Comparison of ENCODE assay signal across 8 cellular contexts in genomic region chr10:110226555-110226925, GRCh38. TPM values are rescaled to one million over a fixed set of nuclear protein-coding genes. Genes with fewer than 3 reads are reported as not detected.
DNase-seq lines count a peak whose midpoint lies in the region; ATAC-seq and TF ChIP-seq lines count a peak whose summit lies in the region.

No MANE protein-coding gene starts in this region.

- no peak overlapping the region for H3K27ac ChIP-seq in A673 (ENCODE audit: low read depth, low read length, poor library complexity, severe bottlenecking)

- H3K36me3 ChIP-seq in A673 (ENCODE audit: insufficient read depth, low read length, poor library complexity, severe bottlenecking): no peaks in the 10 kb centered on the region

- POLR2A ChIA-PET in A673 (lab: Charles Lee; ENCODE audit: low non-redundant PET): interaction anchor here (0.6 kb wide), 1 partner anchor 18 kb away, joined by 6 read pairs; no protein-coding TSS in a partner anchor

- TF ChIP-seq CTCF in A673 (conservative IDR thresholded peaks at IDR 0.05; ENCODE audit: low read depth, low read length) (no peak), GM20000 (IDR thresholded peaks at IDR 0.05; ENCODE audit: extremely low read depth, missing control alignments) (no peak)

- H3K27me3 ChIP-seq in A673 (replicated peaks; ENCODE audit: insufficient read depth, low read depth, low read length, poor library complexity): no peaks in the 10 kb centered on the region

- DNase-seq in A673 (ENCODE audit: low spot score) (peak; percentile 93), GM20000 (ENCODE audit: low spot score) (peak; percentile 92), NCI-H774 (lab: John Stamatoyannopoulos, UW) (peak; percentile 66), medulla oblongata (ENCODE audit: extremely low spot score) (peak; percentile 88)
- peak; percentile 90 for DNase-seq in activated CD8-positive, alpha-beta memory T cell treated with anti-CD3 and anti-CD28 coated beads for 24 hours
- DNase-seq in effector CD8-positive, alpha-beta T cell (lab: John Stamatoyannopoulos, UW): peak; percentile 88
- peak; percentile 75 to 83 (median 80) for DNase-seq in stimulated activated CD4-positive, alpha-beta T cell treated with anti-CD3 and anti-CD28 coated beads, TNF-alpha, amount 100 ng/mL, for 48 hours (ENCODE audit: low read depth in 3 of 3)

- no peak for ATAC-seq in HG03442 (IDR thresholded peaks at IDR 0.05; ENCODE audit: unreplicated experiment)

- H3K4me3 ChIP-seq in A673 (ENCODE audit: low read depth, low read length, poor library complexity, severe bottlenecking): peak overlapping the region; percentile 73

- no TSS peak for BruUV-seq in A673 (replicated peaks; lab: Mats Ljungman, UMichigan)

- intact Hi-C loops in A673 (cut with micrococcal nuclease; ENCODE audit: unreplicated experiment): loop anchor here (2.0 to 5.0 kb wide), 2 partner anchors 51 to 220 kb away; partner anchors contain the start of gene ADD3

- H3K9me3 ChIP-seq in A673 (ENCODE audit: low read depth, low read length, poor library complexity, severe bottlenecking): no peaks in the 10 kb centered on the region

- peaks cover 15% of the 10 kb centered on the region for H3K4me1 ChIP-seq in A673 (ENCODE audit: insufficient read depth, low read length, poor library complexity, severe bottlenecking)

- CTCF ChIA-PET in A673 (lab: Charles Lee): interaction anchor here (0.5 to 0.7 kb wide), 6 partner anchors 10 to 342 kb away, joined by 3 to 6 read pairs (median 5); no protein-coding TSS in a partner anchor

RNA-seq across cellular contexts. Expression of gene MXI1, which starts 19.1 kb away (rescaled TPM):
- 17.3 and 21.1 TPM in 2 replicates for total RNA-seq in A673 (2021)
